Comparison of ENCODE assay signal across 14 cellular contexts in genomic region chr7:88628363-88629085, GRCh38.
A peak's percentile ranks its signal among the peaks of the same experiment; 100 is the strongest.
DNase-seq lines count a peak whose midpoint lies in the region; ATAC-seq, FAIRE-seq and TF ChIP-seq lines count a peak whose summit lies in the region.
"Had no signal": no experiment of that assay in that cellular context is flagged by ENCODE, and none has a peak within 500 bp of the region (broad histone marks: within the 10 kb centered on the region; RNA-seq: fewer than 3 reads in every experiment).

No MANE protein-coding gene starts in this region.

- DNase-seq in GM12892 (ENCODE audit: insufficient read length) (peak; percentile 3), retina (no peak), hypothalamus (lab: John Stamatoyannopoulos, UW) (no peak), medulla oblongata (ENCODE audit: extremely low spot score) (no peak)
- no peak for DNase-seq in activated CD8-positive, alpha-beta T cell treated with anti-CD3 and anti-CD28 coated beads for 36 hours
- DNase-seq: DND-41; effector memory CD4-positive, alpha-beta T cell; mesenchymal stem cell; stimulated activated CD4-positive, alpha-beta T cell treated with anti-CD3 and anti-CD28 coated beads, Interleukin-4, amount 100 ng/mL, for 1 hour had no signal

- H3K4me3 Mint-ChIP-seq in activated CD8-positive, alpha-beta T cell treated with anti-CD3 and anti-CD28 coated beads for 36 hours: no peak overlapping the region

- TF ChIP-seq CTCF in activated CD8-positive, alpha-beta T cell treated with anti-CD3 and anti-CD28 coated beads for 36 hours (IDR thresholded peaks at IDR 0.05): no peak

- H3K27me3 Mint-ChIP-seq in activated CD8-positive, alpha-beta T cell treated with anti-CD3 and anti-CD28 coated beads for 36 hours: no peaks in the 10 kb centered on the region

- intact Hi-C loops in activated CD8-positive, alpha-beta T cell treated with anti-CD3 and anti-CD28 coated beads for 36 hours (cut with micrococcal nuclease): no loop called here

- H3K4me1 Mint-ChIP-seq in activated CD8-positive, alpha-beta T cell treated with anti-CD3 and anti-CD28 coated beads for 36 hours (ENCODE audit: low read depth): no peaks in the 10 kb centered on the region

- POLR2A ChIA-PET in activated CD8-positive, alpha-beta T cell treated with anti-CD3 and anti-CD28 coated beads for 36 hours (lab: Charles Lee): no interaction called here

- CTCF ChIA-PET in activated CD8-positive, alpha-beta T cell treated with anti-CD3 and anti-CD28 coated beads for 36 hours (lab: Charles Lee): no interaction called here

- H3K9me3 Mint-ChIP-seq in activated CD8-positive, alpha-beta T cell treated with anti-CD3 and anti-CD28 coated beads for 36 hours: peaks cover 3% of the 10 kb centered on the region

- peak; percentile 100 for ATAC-seq in GM19395 (IDR thresholded peaks at IDR 0.05; ENCODE audit: unreplicated experiment)
- peak; percentile 99 for ATAC-seq in HG02678 (IDR thresholded peaks at IDR 0.05; ENCODE audit: unreplicated experiment)
- peak; percentile 100 for ATAC-seq in HG03354 (IDR thresholded peaks at IDR 0.05; ENCODE audit: poor library complexity, severe bottlenecking, unreplicated experiment)
- no peak for ATAC-seq in activated CD8-positive, alpha-beta T cell treated with anti-CD3 and anti-CD28 coated beads for 36 hours

- no peak overlapping the region for H3K27ac Mint-ChIP-seq in activated CD8-positive, alpha-beta T cell treated with anti-CD3 and anti-CD28 coated beads for 36 hours

- TF ChIP-seq POLR2A in GM12892 (IDR thresholded peaks at IDR 0.05; ENCODE audit: low read depth, low read length): no peak

- peak; percentile 74 for FAIRE-seq in GM12892 (lab: Jason Lieb, UNC)
- FAIRE-seq: H1, RCC 7860 had no signal

- H3K36me3 Mint-ChIP-seq in activated CD8-positive, alpha-beta T cell treated with anti-CD3 and anti-CD28 coated beads for 36 hours (ENCODE audit: low read depth): no peaks in the 10 kb centered on the region
